Comparison of ENCODE assay signal across 1 cellular context in the genomic region with DNA sequence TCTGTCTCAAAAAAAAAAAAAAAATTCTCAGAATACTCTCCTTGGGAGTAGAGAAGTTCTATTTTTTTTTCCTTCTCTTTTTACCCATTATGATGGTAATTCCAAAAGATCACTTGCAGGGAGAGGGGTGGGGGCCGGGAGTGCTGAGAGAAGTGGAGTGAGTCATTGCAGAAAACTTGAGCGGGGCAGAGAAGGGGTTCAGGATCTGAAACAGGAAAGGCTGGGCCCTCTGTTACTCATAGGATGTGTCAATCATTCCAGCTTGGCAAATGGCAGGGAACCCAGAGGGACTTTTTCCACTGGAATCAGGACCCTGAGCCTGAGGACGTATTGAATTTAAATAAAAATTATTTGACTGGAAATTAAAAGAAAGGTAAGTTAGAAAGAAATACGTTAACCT.
A peak's percentile ranks its signal among the peaks of the same experiment; 100 is the strongest.
TF ChIP-seq lines count a peak whose summit lies in the region.

No MANE protein-coding gene starts in this region.

TF ChIP-seq in K562, 482 proteins besides CTCF, POLR2A, EP300 and RAD21 (continued from another document):
- no peak for TF ChIP-seq SNIP1 (IDR thresholded peaks at IDR 0.05; ENCODE audit: low read depth)
- peak; percentile 80 for TF ChIP-seq FOSL1 (tag; conservative IDR thresholded peaks at IDR 0.05)
- TF ChIP-seq JUND (IDR thresholded peaks at IDR 0.05; ENCODE audit: borderline replicate concordance, low read depth, low read length): peak; percentile 87
- TF ChIP-seq JUND (tag; IDR thresholded peaks at IDR 0.05; ENCODE audit: borderline replicate concordance, low read depth, low read length): peak; percentile 48; the same call in 1 of the 3 replicates
- TF ChIP-seq SMARCE1 (IDR thresholded peaks at IDR 0.05): peak; percentile 67
- TF ChIP-seq, protein P1, sequence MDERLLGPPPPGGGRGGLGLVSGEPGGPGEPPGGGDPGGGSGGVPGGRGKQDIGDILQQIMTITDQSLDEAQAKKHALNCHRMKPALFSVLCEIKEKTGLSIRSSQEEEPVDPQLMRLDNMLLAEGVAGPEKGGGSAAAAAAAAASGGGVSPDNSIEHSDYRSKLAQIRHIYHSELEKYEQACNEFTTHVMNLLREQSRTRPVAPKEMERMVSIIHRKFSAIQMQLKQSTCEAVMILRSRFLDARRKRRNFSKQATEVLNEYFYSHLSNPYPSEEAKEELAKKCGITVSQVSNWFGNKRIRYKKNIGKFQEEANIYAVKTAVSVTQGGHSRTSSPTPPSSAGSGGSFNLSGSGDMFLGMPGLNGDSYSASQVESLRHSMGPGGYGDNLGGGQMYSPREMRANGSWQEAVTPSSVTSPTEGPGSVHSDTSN (CRISPR knock-in tag; IDR thresholded peaks at IDR 0.05; ENCODE audit: low read depth): peak; percentile 50; the same call in 1 of the 2 replicates
- TF ChIP-seq, protein P1 (tag; conservative IDR thresholded peaks at IDR 0.05; ENCODE audit: low read depth): peak; percentile 76
- TF ChIP-seq THRAP3 (IDR thresholded peaks at IDR 0.05; ENCODE audit: borderline replicate concordance): no peak
- TF ChIP-seq, protein P2, sequence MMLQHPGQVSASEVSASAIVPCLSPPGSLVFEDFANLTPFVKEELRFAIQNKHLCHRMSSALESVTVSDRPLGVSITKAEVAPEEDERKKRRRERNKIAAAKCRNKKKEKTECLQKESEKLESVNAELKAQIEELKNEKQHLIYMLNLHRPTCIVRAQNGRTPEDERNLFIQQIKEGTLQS (IDR thresholded peaks at IDR 0.05): peak; percentile 78
- TF ChIP-seq, protein P2 (CRISPR knock-in tag; conservative IDR thresholded peaks at IDR 0.05): no peak
- peak; percentile 75 for TF ChIP-seq DPF2 (IDR thresholded peaks at IDR 0.05)
- peak; percentile 8 for TF ChIP-seq FOS (IDR thresholded peaks at IDR 0.05; ENCODE audit: extremely low read depth, insufficient read length)
- TF ChIP-seq SMARCA4 (IDR thresholded peaks at IDR 0.05): peak; percentile 57; the same call in 1 of the 2 replicates
